ENCODE assay signal across 18 cellular contexts in the genomic region with DNA sequence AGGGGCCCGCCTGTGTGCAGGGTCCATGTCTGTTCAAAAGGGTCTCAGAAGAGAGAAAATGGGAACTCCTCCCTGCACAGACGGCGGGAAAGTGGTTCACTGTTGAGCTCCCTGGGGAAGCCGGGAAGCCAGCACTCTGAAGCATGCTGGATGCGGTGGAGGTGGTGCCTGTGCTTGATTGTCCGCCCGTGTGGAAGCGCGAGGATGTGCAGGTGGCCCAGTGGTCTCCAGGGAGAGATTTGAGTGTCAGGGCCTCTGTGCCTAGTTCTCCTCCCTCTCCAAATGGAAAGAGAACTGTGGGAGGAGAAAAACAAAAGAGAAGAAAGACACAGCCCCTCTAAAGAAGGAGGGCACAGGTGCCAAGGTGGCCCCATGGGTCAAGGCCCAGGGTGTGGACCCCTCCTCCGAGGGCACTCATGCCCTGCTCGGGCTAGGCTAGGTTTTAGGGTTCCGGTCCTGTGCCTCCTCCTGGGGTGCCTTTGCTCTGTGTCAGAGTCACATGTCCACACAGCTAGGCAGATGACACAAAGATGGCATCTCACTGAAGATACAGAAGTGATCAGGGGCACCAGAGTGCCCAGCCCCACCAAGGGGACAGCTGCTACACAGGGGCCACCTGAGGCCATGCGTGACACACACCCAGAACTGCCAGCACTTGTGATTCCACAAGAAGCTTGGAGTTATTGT.
A peak's percentile ranks its signal among the peaks of the same experiment; 100 is the strongest.
DNase-seq lines count a peak whose midpoint lies in the region; ATAC-seq and TF ChIP-seq lines count a peak whose summit lies in the region.
"Had no signal": no experiment of that assay in that cellular context is flagged by ENCODE, and none has a peak within 500 bp of the region (broad histone marks: within the 10 kb centered on the region; RNA-seq: fewer than 3 reads in every experiment).

No MANE protein-coding gene starts in this region.

- no peak overlapping the region for H2AFZ ChIP-seq in H9 (ENCODE audit: low read length)
- H2AFZ ChIP-seq in PC-3 (ENCODE audit: low read length): no peak overlapping the region

- no peak overlapping the region for H3K23ac ChIP-seq in H9 (ENCODE audit: insufficient read length, low read depth, low read length)

- CTCF ChIA-PET in A673 (lab: Charles Lee) (no interaction called here), PC-3 (lab: Charles Lee) (no interaction called here)
- CTCF ChIA-PET in activated naive CD4-positive, alpha-beta T cell treated with anti-CD3 and anti-CD28 coated beads, Interleukin-2, amount 10 ng/mL, durations not matched to agents 7 days and 5 days (lab: Charles Lee): no interaction called here

- H3K27me3 Mint-ChIP-seq in H9 (ENCODE audit: low read depth) (peaks cover 37% of the 10 kb centered on the region), T-helper 17 cell (no peaks in the 10 kb centered on the region)
- peaks cover 15% of the 10 kb centered on the region for H3K27me3 Mint-ChIP-seq in activated naive CD4-positive, alpha-beta T cell treated with anti-CD3 and anti-CD28 coated beads, Interleukin-2, amount 10 ng/mL, durations not matched to agents 7 days and 5 days
- H3K27me3 Mint-ChIP-seq: activated CD4-positive, alpha-beta T cell treated with anti-CD3 and anti-CD28 coated beads, Interleukin-2, amount 10 ng/mL, durations not matched to agents 24 days and 14 days; activated naive CD8-positive, alpha-beta T cell treated with anti-CD3 and anti-CD28 coated beads, Interleukin-2, amount 50 U/mL, for 24 hours had no signal

- H3K36me3 ChIP-seq in A673 (ENCODE audit: insufficient read depth, low read length, poor library complexity, severe bottlenecking): no peaks in the 10 kb centered on the region
- H3K36me3 ChIP-seq in mesodermal cell (ENCODE audit: control insufficient read depth, insufficient read depth, low read length): peaks cover 86% of the 10 kb centered on the region
- peaks cover 5% of the 10 kb centered on the region; the same call in 1 of the 2 replicates for H3K36me3 ChIP-seq in PC-3 (ENCODE audit: low read depth, low read length)

- H3K9me3 ChIP-seq in A673 (ENCODE audit: low read depth, low read length, poor library complexity, severe bottlenecking) (no peaks in the 10 kb centered on the region), H9 (ENCODE audit: control insufficient read depth, low read depth, low read length) (no peaks in the 10 kb centered on the region), T-helper 17 cell (ENCODE audit: control insufficient read depth, low read length, poor library complexity, severe bottlenecking) (no peaks in the 10 kb centered on the region), mesodermal cell (ENCODE audit: control insufficient read depth, low read length) (no peaks in the 10 kb centered on the region), PC-3 (ENCODE audit: low read length) (no peaks in the 10 kb centered on the region)
- H3K9me3 ChIP-seq: heart right ventricle, thyroid gland had no signal

- H4K91ac ChIP-seq in H9 (ENCODE audit: insufficient read length, low read depth, low read length): no peak overlapping the region

- H3K36me3 Mint-ChIP-seq in H9 (ENCODE audit: insufficient read depth in 1 of 3, low read depth in 3 of 3) (peaks cover 7 to 16% (median 16%) of the 10 kb centered on the region in 3 experiments; a peak in 6 of 7 replicates), T-helper 17 cell (ENCODE audit: low read depth) (peaks cover 4% of the 10 kb centered on the region)
- H3K36me3 Mint-ChIP-seq in activated naive CD4-positive, alpha-beta T cell treated with anti-CD3 and anti-CD28 coated beads, Interleukin-2, amount 10 ng/mL, durations not matched to agents 7 days and 5 days: no peaks in the 10 kb centered on the region

- H3K79me2 ChIP-seq in H9 (ENCODE audit: insufficient read depth, low read length) (no peaks in the 10 kb centered on the region), PC-3 (ENCODE audit: low read length) (no peaks in the 10 kb centered on the region)

- H4K20me1 ChIP-seq in H9 (ENCODE audit: control insufficient read depth, insufficient read depth, insufficient read length) (no peaks in the 10 kb centered on the region), PC-3 (ENCODE audit: low read length) (no peaks in the 10 kb centered on the region; the same call in 1 of the 2 replicates)

- H3K4me3 ChIP-seq in A673 (ENCODE audit: low read depth, low read length, poor library complexity, severe bottlenecking) (peak overlapping the region; percentile 36), mesodermal cell (ENCODE audit: extremely low read depth, insufficient read depth, low read length, poor library complexity, severe bottlenecking) (no peak overlapping the region), PC-3 (ENCODE audit: low read length) (no peak overlapping the region)
- H3K4me3 ChIP-seq: heart right ventricle, thyroid gland had no signal

- no peak overlapping the region for H2BK20ac ChIP-seq in H9 (ENCODE audit: low read depth, low read length, poor library complexity, severe bottlenecking)

- no peak overlapping the region for H2BK15ac ChIP-seq in H9 (ENCODE audit: low read depth, low read length)

- H2BK120ac ChIP-seq in H9 (ENCODE audit: low read depth, low read length, poor library complexity, severe bottlenecking): no peak overlapping the region

- TF ChIP-seq CTCF in A673 (conservative IDR thresholded peaks at IDR 0.05; ENCODE audit: low read depth, low read length) (no peak), H9 (conservative IDR thresholded peaks at IDR 0.05) (peak; percentile 15; the same call in 1 of the 3 replicates), PC-3 (conservative IDR thresholded peaks at IDR 0.05; ENCODE audit: low read depth, low read length) (no peak)

- H3T11ph ChIP-seq in H9 (ENCODE audit: low read length): no peak overlapping the region

- DNase-seq in A673 (ENCODE audit: low spot score) (no peak), H9 (peak; percentile 57), T-helper 17 cell (no peak), PC-3 (no peak), head of caudate nucleus (no peak), T-helper 2 cell (no peak)
- DNase-seq in activated naive CD4-positive, alpha-beta T cell treated with anti-CD3 and anti-CD28 coated beads, Interleukin-2, amount 10 ng/mL, durations not matched to agents 7 days and 5 days: no peak
- DNase-seq: activated CD4-positive, alpha-beta T cell treated with anti-CD3 and anti-CD28 coated beads, Interleukin-2, amount 10 ng/mL, durations not matched to agents 24 days and 14 days; activated naive CD8-positive, alpha-beta T cell treated with anti-CD3 and anti-CD28 coated beads, Interleukin-2, amount 50 U/mL, for 24 hours; activated T-cell treated with anti-CD3 and anti-CD28 coated beads, Interleukin-2, amount 50 U/mL, for 1 hour; DMS79; heart right ventricle; NCI-H345; thyroid gland had no signal

- intact Hi-C loops in A673 (cut with micrococcal nuclease; ENCODE audit: unreplicated experiment) (no loop called here), PC-3 (cut with micrococcal nuclease) (no loop called here), head of caudate nucleus (cut with DNase I) (no loop called here)

- no peak overlapping the region for H3K18ac ChIP-seq in H9 (ENCODE audit: insufficient read length, low read depth, low read length)

- H3K9ac ChIP-seq in H9 (ENCODE audit: extremely low read depth, insufficient read length, low read length): no peak overlapping the region
- H3K9ac ChIP-seq in PC-3 (ENCODE audit: low read length): no peak overlapping the region

- H2BK5ac ChIP-seq in H9 (ENCODE audit: insufficient read length, low read length): no peak overlapping the region

- no peak overlapping the region for H2AK5ac ChIP-seq in H9 (ENCODE audit: insufficient read length, low read length)

- ATAC-seq in T-helper 17 cell: no peak
- ATAC-seq in PC-3: no peak
- ATAC-seq: activated naive CD8-positive, alpha-beta T cell treated with anti-CD3 and anti-CD28 coated beads, Interleukin-2, amount 50 U/mL, for 24 hours; esophagus mucosa; left lobe of liver had no signal

- H3F3A ChIP-seq in PC-3 (ENCODE audit: low read length, unreplicated experiment): no peaks in the 10 kb centered on the region

- H3K9me2 ChIP-seq in PC-3 (replicated peaks; ENCODE audit: low read length): no peaks in the 10 kb centered on the region

- no peak overlapping the region for H3K14ac ChIP-seq in H9 (ENCODE audit: insufficient read depth, low read length)

- peak overlapping the region in 1 of 2 experiments; percentile 52; a peak in 3 of 5 replicates for H3K4me3 Mint-ChIP-seq in H9
- H3K4me3 Mint-ChIP-seq in T-helper 17 cell: no peak overlapping the region
- no peak overlapping the region for H3K4me3 Mint-ChIP-seq in activated naive CD4-positive, alpha-beta T cell treated with anti-CD3 and anti-CD28 coated beads, Interleukin-2, amount 10 ng/mL, durations not matched to agents 7 days and 5 days
- H3K4me3 Mint-ChIP-seq: activated CD4-positive, alpha-beta T cell treated with anti-CD3 and anti-CD28 coated beads, Interleukin-2, amount 10 ng/mL, durations not matched to agents 24 days and 14 days; activated naive CD8-positive, alpha-beta T cell treated with anti-CD3 and anti-CD28 coated beads, Interleukin-2, amount 50 U/mL, for 24 hours; T-helper 1 cell treated with Interleukin-12 subunit alpha and Interleukin-12 subunit beta and Interleukin-4 antibody, amounts not matched to agents 30 μg/mL and 1 μg/mL, for 36 hours had no signal

- no peaks in the 10 kb centered on the region for H3K9me3 Mint-ChIP-seq in H9
- H3K9me3 Mint-ChIP-seq in activated naive CD4-positive, alpha-beta T cell treated with anti-CD3 and anti-CD28 coated beads, Interleukin-2, amount 10 ng/mL, durations not matched to agents 7 days and 5 days: no peaks in the 10 kb centered on the region
- H3K9me3 Mint-ChIP-seq: activated CD4-positive, alpha-beta T cell treated with anti-CD3 and anti-CD28 coated beads, Interleukin-2, amount 10 ng/mL, durations not matched to agents 24 days and 14 days; activated naive CD8-positive, alpha-beta T cell treated with anti-CD3 and anti-CD28 coated beads, Interleukin-2, amount 50 U/mL, for 24 hours; T-helper 1 cell treated with Interleukin-12 subunit alpha and Interleukin-12 subunit beta and Interleukin-4 antibody, amounts not matched to agents 30 μg/mL and 1 μg/mL, for 36 hours had no signal

- H3K27me3 ChIP-seq in A673 (replicated peaks; ENCODE audit: insufficient read depth, low read depth, low read length, poor library complexity): no peaks in the 10 kb centered on the region
- peaks cover 6% of the 10 kb centered on the region; the same call in 1 of the 2 replicates for H3K27me3 ChIP-seq in H9 (ENCODE audit: insufficient read depth, low read length)
- no peaks in the 10 kb centered on the region for H3K27me3 ChIP-seq in PC-3 (ENCODE audit: low read length)
- H3K27me3 ChIP-seq: heart right ventricle, thyroid gland had no signal

- no peak overlapping the region for H2BK12ac ChIP-seq in H9 (ENCODE audit: insufficient read length, low read depth, low read length)

- POLR2A ChIA-PET in A673 (lab: Charles Lee; ENCODE audit: low non-redundant PET): interaction anchor here (0.5 kb wide), 2 partner anchors 13 to 33 kb away, joined by 4 read pairs; no protein-coding TSS in a partner anchor
- POLR2A ChIA-PET in PC-3 (lab: Charles Lee; ENCODE audit: unreplicated experiment): interaction anchor here (0.6 kb wide), 1 partner anchor 215 kb away, joined by 3 read pairs; a partner anchor contains a TSS

- no peaks in the 10 kb centered on the region for H3K79me1 ChIP-seq in H9 (ENCODE audit: insufficient read depth, low read depth, low read length, poor library complexity, severe bottlenecking)

- H3K27ac Mint-ChIP-seq in H9 (peak overlapping the region; percentile 23 to 93 (median 91)), T-helper 17 cell (peak overlapping the region; percentile 51)
- H3K27ac Mint-ChIP-seq in activated naive CD4-positive, alpha-beta T cell treated with anti-CD3 and anti-CD28 coated beads, Interleukin-2, amount 10 ng/mL, durations not matched to agents 7 days and 5 days: no peak overlapping the region
- H3K27ac Mint-ChIP-seq: activated CD4-positive, alpha-beta T cell treated with anti-CD3 and anti-CD28 coated beads, Interleukin-2, amount 10 ng/mL, durations not matched to agents 24 days and 14 days; activated naive CD8-positive, alpha-beta T cell treated with anti-CD3 and anti-CD28 coated beads, Interleukin-2, amount 50 U/mL, for 24 hours; T-helper 1 cell treated with Interleukin-12 subunit alpha and Interleukin-12 subunit beta and Interleukin-4 antibody, amounts not matched to agents 30 μg/mL and 1 μg/mL, for 36 hours had no signal

- no peak overlapping the region for H3K56ac ChIP-seq in H9 (ENCODE audit: insufficient read length, low read depth, low read length)

- WGBS in H9 (ENCODE audit: extremely low coverage, insufficient read length, low lambda C conversion rate): no CpG with 5 or more reads among the region's 13 CpGs
- WGBS in mesodermal cell (ENCODE audit: insufficient coverage in 2 of 2), 2 experiments: 91 to 92% methylated on average over 10 to 12 of the region's 13 CpGs

- BruUV-seq in A673 (replicated peaks; lab: Mats Ljungman, UMichigan) (TSS peak; percentile 81), PC-3 (replicated peaks; lab: Mats Ljungman, UMichigan) (no TSS peak)

- no peak overlapping the region for H3K4ac ChIP-seq in H9 (ENCODE audit: low read depth, low read length)

- peaks cover 32 to 44% of the 10 kb centered on the region in 2 experiments for H3K4me1 Mint-ChIP-seq in H9
- peaks cover 17% of the 10 kb centered on the region for H3K4me1 Mint-ChIP-seq in T-helper 17 cell
- H3K4me1 Mint-ChIP-seq in activated naive CD4-positive, alpha-beta T cell treated with anti-CD3 and anti-CD28 coated beads, Interleukin-2, amount 10 ng/mL, durations not matched to agents 7 days and 5 days: no peaks in the 10 kb centered on the region
- H3K4me1 Mint-ChIP-seq: activated CD4-positive, alpha-beta T cell treated with anti-CD3 and anti-CD28 coated beads, Interleukin-2, amount 10 ng/mL, durations not matched to agents 24 days and 14 days; activated naive CD8-positive, alpha-beta T cell treated with anti-CD3 and anti-CD28 coated beads, Interleukin-2, amount 50 U/mL, for 24 hours had no signal

- peak overlapping the region; percentile 80 for H3K27ac ChIP-seq in A673 (ENCODE audit: low read depth, low read length, poor library complexity, severe bottlenecking)
- no peak overlapping the region for H3K27ac ChIP-seq in H9 (ENCODE audit: insufficient read length, low read depth, low read length)
- peak overlapping the region; percentile 88 for H3K27ac ChIP-seq in mesodermal cell (ENCODE audit: low read depth, low read length, severe bottlenecking)
- no peak overlapping the region for H3K27ac ChIP-seq in PC-3 (ENCODE audit: low read length)
- H3K27ac ChIP-seq: thyroid gland had no signal

- H3K4me1 ChIP-seq in A673 (ENCODE audit: insufficient read depth, low read length, poor library complexity, severe bottlenecking) (peaks cover 16% of the 10 kb centered on the region), H9 (ENCODE audit: insufficient read depth, low read length) (peaks cover 5% of the 10 kb centered on the region; the same call in 1 of the 2 replicates), mesodermal cell (ENCODE audit: control insufficient read depth, insufficient read depth, low read length, poor library complexity, severe bottlenecking) (peaks cover 33% of the 10 kb centered on the region), PC-3 (ENCODE audit: insufficient read depth, low read length) (peaks cover 18% of the 10 kb centered on the region)

- H3K4me2 ChIP-seq in H9 (ENCODE audit: insufficient read depth, insufficient read length, low read length): no peak overlapping the region
- H3K4me2 ChIP-seq in PC-3 (ENCODE audit: low read length): no peak overlapping the region

- H4K8ac ChIP-seq in H9 (replicated peaks; ENCODE audit: insufficient read length, low read depth, low read length): no peak overlapping the region

- no peaks in the 10 kb centered on the region for H3K23me2 ChIP-seq in H9 (ENCODE audit: insufficient read length, low read depth, low read length, poor library complexity, severe bottlenecking)

- H4K5ac ChIP-seq in H9 (ENCODE audit: insufficient read length, low read depth, low read length): no peak overlapping the region

Comparison
In these comparisons a context has a peak if more than half of its experiments do, and no peak if none do; other contexts are left out.
1. H3K27ac ChIP-seq: peak in A673 (single experiment) and mesodermal cell (single experiment); none in H9 (single experiment) and PC-3 (single experiment).